1 cellular context compared by ENCODE assay signal in genomic region chr16:82655720-82656500, GRCh38.
TF ChIP-seq lines count a peak whose summit lies in the region.

No MANE protein-coding gene starts in this region.

TF ChIP-seq in GM12878, 131 proteins besides CTCF, POLR2A, EP300 and RAD21 (continued from another document):
- TF ChIP-seq IRF3 (IDR thresholded peaks at IDR 0.05) (no peak), FOXM1 (IDR thresholded peaks at IDR 0.05; ENCODE audit: low read depth, low read length) (no peak)
TF ChIP-seq in GM12878: peak in this region for 1.
